ENCODE assay signal across 1 cellular context in genomic region chr5:131263648-131264452, GRCh38.
TF ChIP-seq lines count a peak whose summit lies in the region.

Gene CDC42SE2, plus strand, starts transcription at chr5:131264053. Its CDS starts 95,441 bp downstream, at chr5:131359494.

TF ChIP-seq in GM12878, 131 proteins besides CTCF, POLR2A, EP300 and RAD21 (continued from another document):
- TF ChIP-seq ZNF687 (IDR thresholded peaks at IDR 0.05) (peak; percentile 68), BCL3 (IDR thresholded peaks at IDR 0.05; ENCODE audit: borderline replicate concordance, insufficient read depth, low read depth, low read length, poor library complexity, severe bottlenecking) (peak; percentile 87), PAX5 (IDR thresholded peaks at IDR 0.05; ENCODE audit: borderline replicate concordance, low read depth, low read length) (peak; percentile 13; the same call in 1 of the 2 replicates), KLF5 (IDR thresholded peaks at IDR 0.05; ENCODE audit: partially characterized antibody) (peak; percentile 61), TARDBP (IDR thresholded peaks at IDR 0.05; ENCODE audit: borderline replicate concordance) (0 out of 2 replicates have a peak, but pooled peaks have one; percentile 21), TCF12 (IDR thresholded peaks at IDR 0.05; ENCODE audit: low read depth, low read length) (peak; percentile 88), POLR2AphosphoS2 (IDR thresholded peaks at IDR 0.05; ENCODE audit: low read depth, low read length) (peak; percentile 96), NKRF (conservative IDR thresholded peaks at IDR 0.05) (peak; percentile 66), SRF (IDR thresholded peaks at IDR 0.05; ENCODE audit: low read depth in 2 of 2, low read length in 2 of 2) (peak in 1 of 2 experiments; percentile 27; a peak in 1 of 4 replicates), RBBP5 (conservative IDR thresholded peaks at IDR 0.05) (no peak), LARP7 (IDR thresholded peaks at IDR 0.05) (peak; percentile 99), E2F4 (IDR thresholded peaks at IDR 0.05; ENCODE audit: low read depth, low read length) (no peak), NRF1 (conservative IDR thresholded peaks at IDR 0.05; ENCODE audit: low read depth, low read length) (peak; percentile 53), NR2F1 (conservative IDR thresholded peaks at IDR 0.05) (peak; percentile 54; the same call in 1 of the 2 replicates), ZNF24 (IDR thresholded peaks at IDR 0.05) (peak; percentile 46; the same call in 1 of the 2 replicates), FOXM1 (IDR thresholded peaks at IDR 0.05; ENCODE audit: low read depth, low read length) (no peak), ZNF207 (IDR thresholded peaks at IDR 0.05; ENCODE audit: borderline replicate concordance) (0 out of 2 replicates have a peak, but pooled peaks have one; percentile 68), CHD2 (IDR thresholded peaks at IDR 0.05; ENCODE audit: borderline replicate concordance, low read depth, low read length) (peak; percentile 58; the same call in 1 of the 2 replicates), IKZF1 (conservative IDR thresholded peaks at IDR 0.05) (peak; percentile 63), NR2C1 (IDR thresholded peaks at IDR 0.05) (no peak)
